In the genomic region with DNA sequence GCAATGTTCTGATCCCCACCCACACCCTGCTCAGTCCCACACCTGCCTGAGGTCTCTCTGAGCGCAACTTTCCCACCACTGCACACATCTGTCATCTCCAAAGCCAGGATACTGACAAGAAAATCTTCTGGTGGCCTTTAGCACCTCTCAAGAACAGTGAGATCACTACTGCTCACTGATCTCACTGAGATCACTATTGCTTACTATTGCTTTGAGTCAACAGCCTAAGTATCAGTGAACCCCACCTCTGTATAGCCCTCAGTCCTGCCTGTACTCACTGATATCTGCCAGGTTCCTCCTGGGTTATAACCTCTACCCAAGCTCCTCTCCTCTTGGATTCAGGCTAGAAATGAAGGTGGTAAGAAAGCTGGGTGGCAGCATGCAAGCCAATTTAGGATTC, we compare ENCODE assay signal across 16 cellular contexts. TPM values are rescaled to one million over a fixed set of nuclear protein-coding genes. Genes with fewer than 3 reads are reported as not detected.
DNase-seq lines count a peak whose midpoint lies in the region; ATAC-seq and TF ChIP-seq lines count a peak whose summit lies in the region.
"Had no signal": no experiment of that assay in that cellular context is flagged by ENCODE, and none has a peak within 500 bp of the region (broad histone marks: within the 10 kb centered on the region; RNA-seq: fewer than 3 reads in every experiment).

No MANE protein-coding gene starts in this region.

- H3K36me3 ChIP-seq in Loucy (ENCODE audit: insufficient read depth, low read length) (no peaks in the 10 kb centered on the region), uterus (no peaks in the 10 kb centered on the region)
- H3K36me3 ChIP-seq: cardiac muscle cell, transverse colon had no signal

- H3K4me3 Mint-ChIP-seq in activated T-cell treated with anti-CD3 and anti-CD28 coated beads, Interleukin-2, amount 50 U/mL, for 4 hours = no peak overlapping the region
- no peak overlapping the region for H3K4me3 Mint-ChIP-seq in stimulated activated naive CD8-positive, alpha-beta T cell treated with anti-CD3 and anti-CD28 coated beads, Interleukin-15, amount 100 ng/mL, for 72 hours
- H3K4me3 Mint-ChIP-seq: activated CD8-positive, alpha-beta memory T cell treated with anti-CD3 and anti-CD28 coated beads, Interleukin-2, amount 10 ng/mL, durations not matched to agents 7 days and 5 days; activated naive CD8-positive, alpha-beta T cell; CD4-positive, alpha-beta T cell; naive thymus-derived CD8-positive, alpha-beta T cell had no signal

- intact Hi-C loops in uterus (cut with DNase I; ENCODE audit: low total_unique reads) = no loop called here

- no peak overlapping the region for H3K4me3 ChIP-seq in Loucy (ENCODE audit: low read length, poor library complexity, severe bottlenecking)
- H3K4me3 ChIP-seq in uterus = no peak overlapping the region
- H3K4me3 ChIP-seq: cardiac muscle cell, transverse colon had no signal

- DNase-seq in activated T-cell treated with anti-CD3 and anti-CD28 coated beads, Interleukin-2, amount 50 U/mL, for 4 hours = no peak
- no peak for DNase-seq in activated T-cell treated with anti-CD3 and anti-CD28 coated beads for 4 hours
- DNase-seq in GM20000 (ENCODE audit: low spot score) = peak; percentile 31
- no peak for DNase-seq in stimulated activated naive CD8-positive, alpha-beta T cell treated with anti-CD3 and anti-CD28 coated beads, Interleukin-15, amount 100 ng/mL, for 72 hours
- DNase-seq in NCI-H2196 (lab: John Stamatoyannopoulos, UW; ENCODE audit: unreplicated experiment) = no peak
- no peak for DNase-seq in RKO (ENCODE audit: low spot score)
- no peak for DNase-seq in uterus
- DNase-seq: activated CD8-positive, alpha-beta memory T cell treated with anti-CD3 and anti-CD28 coated beads, Interleukin-2, amount 10 ng/mL, durations not matched to agents 7 days and 5 days; CD4-positive, alpha-beta T cell; effector CD8-positive, alpha-beta T cell; naive thymus-derived CD8-positive, alpha-beta T cell; transverse colon had no signal

- H3K9ac ChIP-seq in Loucy (ENCODE audit: low read depth, low read length, poor library complexity, severe bottlenecking) = no peak overlapping the region

- peaks cover 31% of the 10 kb centered on the region for H3K27me3 Mint-ChIP-seq in activated T-cell treated with anti-CD3 and anti-CD28 coated beads, Interleukin-2, amount 50 U/mL, for 4 hours (ENCODE audit: low read depth)
- H3K27me3 Mint-ChIP-seq in stimulated activated naive CD8-positive, alpha-beta T cell treated with anti-CD3 and anti-CD28 coated beads, Interleukin-15, amount 100 ng/mL, for 72 hours = peaks cover 71% of the 10 kb centered on the region

- H3K4me1 ChIP-seq in Loucy (ENCODE audit: insufficient read depth, low read length, poor library complexity, severe bottlenecking) = peaks cover 71% of the 10 kb centered on the region
- H3K4me1 ChIP-seq in uterus = no peaks in the 10 kb centered on the region

- H3K4me2 ChIP-seq in Loucy (ENCODE audit: low read depth, low read length, poor library complexity, severe bottlenecking) = peak overlapping the region; percentile 94

- ATAC-seq in activated T-cell treated with anti-CD3 and anti-CD28 coated beads, Interleukin-2, amount 50 U/mL, for 4 hours = peak; percentile 43 to 52
- peak; percentile 87 for ATAC-seq in stimulated activated naive CD8-positive, alpha-beta T cell treated with anti-CD3 and anti-CD28 coated beads, Interleukin-15, amount 100 ng/mL, for 72 hours
- ATAC-seq: activated CD8-positive, alpha-beta memory T cell treated with anti-CD3 and anti-CD28 coated beads, Interleukin-2, amount 10 ng/mL, durations not matched to agents 7 days and 5 days; naive thymus-derived CD8-positive, alpha-beta T cell; SK-N-SH treated with all-trans-retinoic acid at 6 μM for 48 hours had no signal

- no peaks in the 10 kb centered on the region for H3F3A ChIP-seq in Loucy (ENCODE audit: low read depth)

- no peaks in the 10 kb centered on the region for H3K9me3 Mint-ChIP-seq in activated T-cell treated with anti-CD3 and anti-CD28 coated beads, Interleukin-2, amount 50 U/mL, for 4 hours
- H3K9me3 Mint-ChIP-seq in stimulated activated naive CD8-positive, alpha-beta T cell treated with anti-CD3 and anti-CD28 coated beads, Interleukin-15, amount 100 ng/mL, for 72 hours = no peaks in the 10 kb centered on the region
- H3K9me3 Mint-ChIP-seq: CD4-positive, alpha-beta T cell; naive thymus-derived CD8-positive, alpha-beta T cell had no signal

- H3K9me3 ChIP-seq in Loucy (ENCODE audit: insufficient read depth, low read depth, low read length) (no peaks in the 10 kb centered on the region), uterus (no peaks in the 10 kb centered on the region)
- H3K9me3 ChIP-seq: transverse colon had no signal

- H3K27me3 ChIP-seq in Loucy (ENCODE audit: insufficient read depth, low read length, poor library complexity, severe bottlenecking) (no peaks in the 10 kb centered on the region), uterus (no peaks in the 10 kb centered on the region)
- H3K27me3 ChIP-seq: cardiac muscle cell, transverse colon had no signal

- no peak overlapping the region for H3K27ac ChIP-seq in uterus
- H3K27ac ChIP-seq: cardiac muscle cell had no signal

- peaks cover 77% of the 10 kb centered on the region for H3K79me2 ChIP-seq in Loucy (ENCODE audit: insufficient read depth, low read length)

- H3K27ac Mint-ChIP-seq in stimulated activated naive CD8-positive, alpha-beta T cell treated with anti-CD3 and anti-CD28 coated beads, Interleukin-15, amount 100 ng/mL, for 72 hours = no peak overlapping the region
- H3K27ac Mint-ChIP-seq: activated CD8-positive, alpha-beta memory T cell treated with anti-CD3 and anti-CD28 coated beads, Interleukin-2, amount 10 ng/mL, durations not matched to agents 7 days and 5 days; activated naive CD8-positive, alpha-beta T cell; CD4-positive, alpha-beta T cell; naive thymus-derived CD8-positive, alpha-beta T cell had no signal

- no peak for TF ChIP-seq POLR2A in uterus (IDR thresholded peaks at IDR 0.05)

- H3K9me2 ChIP-seq in Loucy (replicated peaks; ENCODE audit: low read depth, low read length) = no peaks in the 10 kb centered on the region

- H4K20me1 ChIP-seq in Loucy (ENCODE audit: insufficient read depth, low read length, poor library complexity, severe bottlenecking) = peaks cover 36% of the 10 kb centered on the region

- TF ChIP-seq CTCF in GM20000 (IDR thresholded peaks at IDR 0.05; ENCODE audit: extremely low read depth, missing control alignments) (no peak), Loucy (conservative IDR thresholded peaks at IDR 0.05; ENCODE audit: low read length) (no peak), uterus (IDR thresholded peaks at IDR 0.05) (no peak)

- no peak overlapping the region for H2AFZ ChIP-seq in Loucy (ENCODE audit: low read length)

- H3K4me1 Mint-ChIP-seq in activated T-cell treated with anti-CD3 and anti-CD28 coated beads, Interleukin-2, amount 50 U/mL, for 4 hours (ENCODE audit: low read depth) = peaks cover 3% of the 10 kb centered on the region
- H3K4me1 Mint-ChIP-seq in stimulated activated naive CD8-positive, alpha-beta T cell treated with anti-CD3 and anti-CD28 coated beads, Interleukin-15, amount 100 ng/mL, for 72 hours = peaks cover 15% of the 10 kb centered on the region
- H3K4me1 Mint-ChIP-seq: activated CD8-positive, alpha-beta memory T cell treated with anti-CD3 and anti-CD28 coated beads, Interleukin-2, amount 10 ng/mL, durations not matched to agents 7 days and 5 days had no signal

- no peaks in the 10 kb centered on the region for H3K36me3 Mint-ChIP-seq in activated T-cell treated with anti-CD3 and anti-CD28 coated beads, Interleukin-2, amount 50 U/mL, for 4 hours (ENCODE audit: insufficient read depth)
- H3K36me3 Mint-ChIP-seq: activated CD8-positive, alpha-beta memory T cell treated with anti-CD3 and anti-CD28 coated beads, Interleukin-2, amount 10 ng/mL, durations not matched to agents 7 days and 5 days; activated naive CD8-positive, alpha-beta T cell; naive thymus-derived CD8-positive, alpha-beta T cell had no signal

RNA-seq across cellular contexts. Expression of gene TNFRSF21, which starts 6.3 kb away (rescaled TPM):
- total RNA-seq in activated T-cell treated with anti-CD3 and anti-CD28 coated beads, Interleukin-2, amount 50 U/mL, for 4 hours = 1 to 10 TPM; 3.1 to 4.9 (median 4.8) TPM
- total RNA-seq in uterus = 10 to 100 TPM in 2 of 4 donors, 1 to 10 TPM in 2; 1.0 to 33.1 (median 13.2) TPM
